In the genomic region with DNA sequence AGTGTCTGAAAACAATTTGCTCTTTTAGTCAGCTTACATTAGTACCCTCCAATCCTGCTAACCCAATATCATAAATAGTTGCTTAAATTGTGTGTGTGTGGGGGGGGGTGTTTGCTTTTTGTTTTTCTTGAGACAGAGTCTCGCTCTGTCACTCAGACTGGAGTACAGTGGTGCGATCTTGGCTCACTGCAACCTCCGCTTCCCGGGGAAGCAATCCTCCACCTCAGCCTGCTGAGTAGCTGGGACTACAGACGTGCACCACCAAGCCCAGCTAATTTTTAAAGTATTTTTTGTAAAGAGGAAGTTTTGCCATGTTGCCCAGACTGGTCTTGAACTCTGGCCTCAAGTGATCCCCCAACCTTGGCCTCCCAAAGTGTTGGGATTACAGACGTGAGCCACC, we compare ENCODE assay signal across 17 cellular contexts.
A peak's percentile ranks its signal among the peaks of the same experiment; 100 is the strongest.
DNase-seq lines count a peak whose midpoint lies in the region; ATAC-seq, FAIRE-seq and TF ChIP-seq lines count a peak whose summit lies in the region.
"Had no signal": no experiment of that assay in that cellular context is flagged by ENCODE, and none has a peak within 500 bp of the region (broad histone marks: within the 10 kb centered on the region; RNA-seq: fewer than 3 reads in every experiment).

No MANE protein-coding gene starts in this region.

- H3K4me3 ChIP-seq in HEK293 (ENCODE audit: low read depth, low read length) (no peak overlapping the region), dorsolateral prefrontal cortex (no peak overlapping the region), gastrocnemius medialis (no peak overlapping the region), tibial artery (no peak overlapping the region)
- H3K4me3 ChIP-seq: BLaER1 treated with 17β-estradiol and CSF1 and Interleukin-3, amounts not matched to agents 10 nM and 100 nM had no signal

- no peaks in the 10 kb centered on the region for H3K27me3 ChIP-seq in dorsolateral prefrontal cortex
- no peaks in the 10 kb centered on the region for H3K27me3 ChIP-seq in gastrocnemius medialis
- H3K27me3 ChIP-seq in tibial artery: no peaks in the 10 kb centered on the region
- H3K27me3 ChIP-seq: BLaER1 treated with 17β-estradiol and CSF1 and Interleukin-3, amounts not matched to agents 10 nM and 100 nM had no signal

- ATAC-seq in gastrocnemius medialis (no peak), GM18867 (IDR thresholded peaks at IDR 0.05; ENCODE audit: unreplicated experiment) (no peak)
- ATAC-seq: HCT116 had no signal

- POLR2A ChIA-PET in HEK293 (lab: Yijun Ruan, JAX): no interaction called here

- no peak for TF ChIP-seq POLR2A in gastrocnemius medialis (IDR thresholded peaks at IDR 0.05)

- CTCF ChIA-PET in HEK293 (lab: Yijun Ruan, JAX): interaction anchor here (0.6 to 11.0 kb wide), 25 partner anchors 9 to 747 kb away, joined by 3 to 271 read pairs (median 6); no protein-coding TSS in a partner anchor

- H3K4me1 ChIP-seq in HEK293 (ENCODE audit: control insufficient read depth, insufficient read depth, low read length): no peaks in the 10 kb centered on the region
- peaks cover 7 to 12% of the 10 kb centered on the region in 2 donors for H3K4me1 ChIP-seq in gastrocnemius medialis
- H3K4me1 ChIP-seq in tibial artery: peaks cover 0 to 98% (median 30%) of the 10 kb centered on the region in 4 donors

- TF ChIP-seq CTCF in HEK293 (tag by site-specific recombination; IDR thresholded peaks at IDR 0.05) (no peak), dorsolateral prefrontal cortex (IDR thresholded peaks at IDR 0.05 in 54 of 56, conservative IDR thresholded peaks at IDR 0.05 in 2 of 56; ENCODE audit: low read depth in 1 of 56, partially characterized antibody in 56 of 56) (peak in 1 of 56 donors; percentile 1), gastrocnemius medialis (IDR thresholded peaks at IDR 0.05 in 4 of 5, conservative IDR thresholded peaks at IDR 0.05 in 1 of 5) (no peak), tibial artery (IDR thresholded peaks at IDR 0.05) (no peak)

- no peak overlapping the region for H3K27ac ChIP-seq in HEK293 (ENCODE audit: extremely low read depth, low read depth, low read length)
- H3K27ac ChIP-seq in dorsolateral prefrontal cortex: peak overlapping the region in 30 of 59 donors; percentile 1 to 64 (median 29)
- peak overlapping the region in 3 of 4 donors; percentile 14 to 34 (median 26) for H3K27ac ChIP-seq in gastrocnemius medialis
- peak overlapping the region; percentile 24 to 49 for H3K27ac ChIP-seq in tibial artery
- H3K27ac ChIP-seq: BLaER1 treated with 17β-estradiol and CSF1 and Interleukin-3, amounts not matched to agents 10 nM and 100 nM had no signal

- intact Hi-C loops in dorsolateral prefrontal cortex (cut with DNase I) (loop anchor here (2.0 to 10.0 kb wide), 4 partner anchors 117 to 230 kb away; no protein-coding TSS in a partner anchor), gastrocnemius medialis (cut with DNase I; ENCODE audit: low total_unique reads) (loop anchor here (2.0 to 5.0 kb wide), 3 partner anchors 77 to 232 kb away; no protein-coding TSS in a partner anchor), tibial artery (cut with DNase I; ENCODE audit: low total_unique reads) (no loop called here)

- DNase-seq in dorsolateral prefrontal cortex (no peak), gastrocnemius medialis (no peak), tibial artery (no peak), COLO829 (ENCODE audit: low spot score) (no peak), HTR-8/SVneo (ENCODE audit: insufficient read length, low spot score) (no peak)
- DNase-seq: ACHN; Calu3; CD4-positive, CD25-positive, alpha-beta regulatory T cell; DMS79; IMR-90 had no signal

- H3K36me3 ChIP-seq in HEK293 (ENCODE audit: control insufficient read depth in 2 of 2, insufficient read depth in 1 of 2, low read length in 2 of 2) (no peaks in the 10 kb centered on the region), gastrocnemius medialis (peaks cover 0 to 24% of the 10 kb centered on the region in 2 donors), tibial artery (peaks cover 46 to 58% (median 56%) of the 10 kb centered on the region in 3 donors)

- no peak for FAIRE-seq in HTR-8/SVneo (lab: Jason Lieb, UNC)
- FAIRE-seq: GM12891, GM19239, H54 had no signal

- H3K9me3 ChIP-seq in HEK293 (ENCODE audit: control insufficient read depth, insufficient read depth, low read depth, low read length) (no peaks in the 10 kb centered on the region), gastrocnemius medialis (no peaks in the 10 kb centered on the region), tibial artery (no peaks in the 10 kb centered on the region)
- H3K9me3 ChIP-seq: BLaER1 treated with 17β-estradiol and CSF1 and Interleukin-3, amounts not matched to agents 10 nM and 100 nM had no signal

- in situ Hi-C loops in gastrocnemius medialis (cut with MboI; ENCODE audit: low sequenced_read_pairs in 4 of 4): loop anchor here (5.0 to 25.0 kb wide), 6 partner anchors 117 to 227 kb away; no protein-coding TSS in a partner anchor

TF ChIP-seq in HEK293, 187 proteins besides CTCF, POLR2A, EP300 and RAD21:
- 0 out of 2 replicates have a peak, but pooled peaks have one; percentile 25 for TF ChIP-seq ZNF660 (tag by site-specific recombination; IDR thresholded peaks at IDR 0.05)
- TF ChIP-seq ZBTB17 (tag by site-specific recombination; IDR thresholded peaks at IDR 0.05): no peak
- no peak for TF ChIP-seq KLF16 (tag by site-specific recombination; IDR thresholded peaks at IDR 0.05)
- no peak for TF ChIP-seq ZNF610 (tag by site-specific recombination; IDR thresholded peaks at IDR 0.05; ENCODE audit: borderline replicate concordance)
- no peak for TF ChIP-seq YY2 (tag by site-specific recombination; IDR thresholded peaks at IDR 0.05)
- TF ChIP-seq KLF8 (tag by site-specific recombination; IDR thresholded peaks at IDR 0.05): no peak
- TF ChIP-seq ZNF768 (tag by site-specific recombination; IDR thresholded peaks at IDR 0.05): no peak
